ENCODE assay signal across 14 cellular contexts in the genomic region with DNA sequence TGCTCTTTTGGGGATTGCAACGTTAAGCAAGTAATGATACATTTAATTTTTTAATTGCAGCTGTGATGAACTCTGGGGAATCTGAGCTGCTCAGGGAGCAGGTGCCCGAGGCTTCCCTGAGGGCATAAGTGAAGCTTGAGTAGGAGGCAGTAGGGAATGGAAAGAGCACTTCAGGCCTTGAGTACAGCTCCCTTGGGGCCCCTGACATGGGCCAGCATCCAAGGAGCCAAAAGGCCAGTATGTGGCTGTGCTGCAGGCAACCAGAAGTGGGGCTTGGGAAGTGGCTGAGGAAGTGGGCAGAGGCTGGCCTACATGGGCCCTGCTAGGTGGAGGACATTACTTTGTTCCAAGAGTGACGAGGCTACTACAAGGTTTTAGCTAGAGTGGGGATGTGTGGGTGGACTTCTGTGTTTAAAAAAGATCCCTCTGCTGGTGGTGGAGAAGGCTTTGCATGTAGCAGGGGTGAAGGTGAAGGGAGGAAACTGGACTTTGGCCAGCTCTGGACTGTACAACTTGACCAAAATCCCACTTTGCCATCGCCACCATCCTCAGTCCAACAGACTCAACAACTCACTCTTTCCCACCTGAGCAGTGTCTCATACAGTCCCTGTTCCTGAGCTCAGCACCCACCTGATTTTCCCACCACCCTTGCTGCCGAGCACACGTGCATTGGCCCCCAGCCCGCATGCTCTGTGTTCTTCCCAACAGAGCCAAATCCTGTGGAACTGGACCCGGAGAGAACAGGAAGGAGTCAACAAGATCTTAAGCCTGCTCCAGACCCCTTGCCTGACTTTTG. TPM values are rescaled to one million over a fixed set of nuclear protein-coding genes. Genes with fewer than 3 reads are reported as not detected.
DNase-seq lines count a peak whose midpoint lies in the region; ATAC-seq and TF ChIP-seq lines count a peak whose summit lies in the region.
"Had no signal": no experiment of that assay in that cellular context is flagged by ENCODE, and none has a peak within 500 bp of the region (broad histone marks: within the 10 kb centered on the region; RNA-seq: fewer than 3 reads in every experiment).

No MANE protein-coding gene starts in this region.

- H3K27ac ChIP-seq in heart left ventricle (no peak overlapping the region), left ventricle myocardium inferior (replicated peaks) (peak overlapping the region; percentile 5), thoracic aorta (no peak overlapping the region), sigmoid colon (no peak overlapping the region), thyroid gland (no peak overlapping the region)
- H3K27ac ChIP-seq: uterus had no signal

- intact Hi-C loops in Right ventricle myocardium inferior (cut with DNase I) (no loop called here), heart left ventricle (cut with DNase I) (no loop called here), left ventricle myocardium inferior (cut with micrococcal nuclease) (no loop called here), sigmoid colon (cut with DNase I) (no loop called here), thyroid gland (cut with DNase I) (no loop called here)

- TF ChIP-seq CTCF in heart left ventricle (IDR thresholded peaks at IDR 0.05) (no peak), left ventricle myocardium inferior (IDR thresholded peaks at IDR 0.05; ENCODE audit: borderline replicate concordance) (no peak), thoracic aorta (IDR thresholded peaks at IDR 0.05) (no peak), sigmoid colon (IDR thresholded peaks at IDR 0.05) (no peak), thyroid gland (IDR thresholded peaks at IDR 0.05) (no peak)

- H3K9me3 ChIP-seq in heart left ventricle (no peaks in the 10 kb centered on the region), left ventricle myocardium inferior (replicated peaks) (no peaks in the 10 kb centered on the region), thoracic aorta (no peaks in the 10 kb centered on the region), sigmoid colon (no peaks in the 10 kb centered on the region), thyroid gland (no peaks in the 10 kb centered on the region)
- H3K9me3 ChIP-seq: uterus had no signal

- H3K27me3 ChIP-seq in heart left ventricle (no peaks in the 10 kb centered on the region), left ventricle myocardium inferior (ENCODE audit: low read depth) (no peaks in the 10 kb centered on the region), thoracic aorta (replicated peaks; ENCODE audit: insufficient read depth) (no peaks in the 10 kb centered on the region), sigmoid colon (no peaks in the 10 kb centered on the region), thyroid gland (no peaks in the 10 kb centered on the region)
- H3K27me3 ChIP-seq: uterus had no signal

- H3K36me3 ChIP-seq in heart left ventricle = no peaks in the 10 kb centered on the region
- H3K36me3 ChIP-seq in left ventricle myocardium inferior = no peaks in the 10 kb centered on the region
- no peaks in the 10 kb centered on the region for H3K36me3 ChIP-seq in thoracic aorta
- no peaks in the 10 kb centered on the region for H3K36me3 ChIP-seq in sigmoid colon
- no peaks in the 10 kb centered on the region for H3K36me3 ChIP-seq in thyroid gland
- H3K36me3 ChIP-seq: uterus had no signal

- H3K4me1 ChIP-seq in heart left ventricle (peaks cover 0 to 55% (median 23%) of the 10 kb centered on the region in 12 donors), left ventricle myocardium inferior (peaks cover 39% of the 10 kb centered on the region), thoracic aorta (ENCODE audit: control insufficient read depth in 1 of 2, low read depth in 2 of 2) (peaks cover 14 to 32% of the 10 kb centered on the region in 2 donors), sigmoid colon (peaks cover 0 to 6% (median 1%) of the 10 kb centered on the region in 4 donors), thyroid gland (no peaks in the 10 kb centered on the region)
- H3K4me1 ChIP-seq: uterus had no signal

- TF ChIP-seq EP300 in sigmoid colon (IDR thresholded peaks at IDR 0.05) = no peak

- DNase-seq in Right ventricle myocardium inferior (ENCODE audit: missing footprints) (peak; percentile 32), heart left ventricle (no peak), NCI-H524 (lab: John Stamatoyannopoulos, UW) (peak; percentile 64 to 81), left ventricle myocardium inferior (no peak), thoracic aorta (ENCODE audit: low spot score) (no peak), sigmoid colon (no peak), thyroid gland (no peak)
- DNase-seq: OCI-M1 had no signal

- ATAC-seq in Right ventricle myocardium inferior = no peak
- ATAC-seq in heart left ventricle = no peak
- ATAC-seq in thoracic aorta (ENCODE audit: insufficient number of reproducible peaks, low FRiP score, low read depth) = no peak
- ATAC-seq in GM18867 (IDR thresholded peaks at IDR 0.05; ENCODE audit: unreplicated experiment) = no peak
- ATAC-seq: WTC11 had no signal

- H3K4me3 ChIP-seq in heart left ventricle (no peak overlapping the region), left ventricle myocardium inferior (no peak overlapping the region), thoracic aorta (peak overlapping the region; percentile 56), sigmoid colon (no peak overlapping the region), thyroid gland (replicated peaks in 1 of 3) (no peak overlapping the region)
- H3K4me3 ChIP-seq: uterus had no signal

- 64 to 82% (median 72%) methylated on average over 8 of the region's 8 CpGs for WGBS in heart left ventricle, 4 donors
- 80 to 81% methylated on average over 8 of the region's 8 CpGs for WGBS in sigmoid colon, 2 donors
- WGBS in thyroid gland, 2 donors = 71 to 74% methylated on average over 8 of the region's 8 CpGs

- TF ChIP-seq POLR2A in heart left ventricle (IDR thresholded peaks at IDR 0.05) (no peak), sigmoid colon (IDR thresholded peaks at IDR 0.05) (no peak), thyroid gland (IDR thresholded peaks at IDR 0.05) (no peak)

RNA-seq across cellular contexts. Expression of gene ZNF831, which starts 10.9 kb away (rescaled TPM):
- total RNA-seq in Right ventricle myocardium inferior = 0.11 TPM
- total RNA-seq in heart left ventricle = under 1 TPM in 7 of 9 donors, not detected in 2; 0.02 to 0.77 (median 0.07) TPM
- under 1 TPM; 0.04 to 0.06 TPM for polyA plus RNA-seq in heart left ventricle
- total RNA-seq in left ventricle myocardium inferior = 0.05 TPM
- 1 to 10 TPM; 1.1 to 1.3 TPM for total RNA-seq in thoracic aorta
- 1 to 10 TPM in 1 of 4 donors, under 1 TPM in 3; 0.27 to 1.8 (median 0.50) TPM for total RNA-seq in sigmoid colon
- polyA plus RNA-seq in sigmoid colon = 1 to 10 TPM in 1 of 3 donors, under 1 TPM in 1, not detected in 1; under 0.01 to 4.4 TPM
- 1 to 10 TPM in 3 of 4 donors, under 1 TPM in 1; 0.78 to 2.3 (median 1.6) TPM for total RNA-seq in thyroid gland
- total RNA-seq: Daoy, MCF 10A, pulmonary artery endothelial cell had no signal

Comparison
In these comparisons a context has a peak if more than half of its experiments do, and no peak if none do; other contexts are left out.
1. DNase-seq: peak in Right ventricle myocardium inferior (single experiment) and NCI-H524 (2 of 2); none in heart left ventricle (0 of 5), left ventricle myocardium inferior (single experiment), thoracic aorta (single experiment), sigmoid colon (single experiment) and thyroid gland (0 of 2).